Comparison of ENCODE assay signal across 2 cellular contexts in the genomic region with DNA sequence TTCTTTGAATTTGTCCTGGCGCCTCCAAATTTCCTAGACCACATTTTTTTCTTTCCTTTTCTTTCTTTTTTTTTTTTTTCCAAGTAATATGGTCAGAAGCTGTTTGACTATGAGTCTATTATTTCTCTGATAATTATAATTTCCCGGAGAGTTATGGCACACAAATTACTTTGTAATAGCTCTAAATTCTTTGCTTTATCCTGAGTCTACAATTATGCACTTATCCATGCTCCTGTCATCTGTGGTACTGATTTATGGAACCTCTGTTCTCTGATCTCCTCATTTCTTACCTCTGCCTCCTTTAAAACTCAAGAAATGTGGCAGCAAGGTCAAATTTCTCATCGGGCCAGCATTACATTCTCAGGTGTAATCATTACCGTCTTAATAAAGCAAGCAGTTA.
TF ChIP-seq lines count a peak whose summit lies in the region.

No MANE protein-coding gene starts in this region.

TF ChIP-seq in SK-N-SH, 30 proteins besides CTCF, POLR2A, EP300 and RAD21 (continued from another document):
- no peak for TF ChIP-seq ZBTB33 (IDR thresholded peaks at IDR 0.05; ENCODE audit: borderline replicate concordance, low read depth)
- no peak for TF ChIP-seq NFIC (IDR thresholded peaks at IDR 0.05; ENCODE audit: borderline replicate concordance)
- TF ChIP-seq FOSL2 (IDR thresholded peaks at IDR 0.05; ENCODE audit: borderline replicate concordance, low read depth), result no peak
- TF ChIP-seq POLR2AphosphoS5 (IDR thresholded peaks at IDR 0.05; ENCODE audit: low read depth, low read length), result no peak
- TF ChIP-seq YY1 (IDR thresholded peaks at IDR 0.05; ENCODE audit: low read depth), result no peak
- TF ChIP-seq TAF1 (IDR thresholded peaks at IDR 0.05; ENCODE audit: borderline replicate concordance, low read depth, low read length), result no peak

TF ChIP-seq in SK-N-SH treated with all-trans-retinoic acid at 6 μM for 48 hours, 23 proteins besides CTCF, POLR2A, EP300 and RAD21 (continued from another document):
- TF ChIP-seq, protein P1, sequence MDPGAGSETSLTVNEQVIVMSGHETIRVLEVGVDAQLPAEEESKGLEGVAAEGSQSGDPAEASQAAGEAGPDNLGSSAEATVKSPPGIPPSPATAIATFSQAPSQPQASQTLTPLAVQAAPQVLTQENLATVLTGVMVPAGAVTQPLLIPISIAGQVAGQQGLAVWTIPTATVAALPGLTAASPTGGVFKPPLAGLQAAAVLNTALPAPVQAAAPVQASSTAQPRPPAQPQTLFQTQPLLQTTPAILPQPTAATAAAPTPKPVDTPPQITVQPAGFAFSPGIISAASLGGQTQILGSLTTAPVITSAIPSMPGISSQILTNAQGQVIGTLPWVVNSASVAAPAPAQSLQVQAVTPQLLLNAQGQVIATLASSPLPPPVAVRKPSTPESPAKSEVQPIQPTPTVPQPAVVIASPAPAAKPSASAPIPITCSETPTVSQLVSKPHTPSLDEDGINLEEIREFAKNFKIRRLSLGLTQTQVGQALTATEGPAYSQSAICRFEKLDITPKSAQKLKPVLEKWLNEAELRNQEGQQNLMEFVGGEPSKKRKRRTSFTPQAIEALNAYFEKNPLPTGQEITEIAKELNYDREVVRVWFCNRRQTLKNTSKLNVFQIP (CRISPR knock-in tag; IDR thresholded peaks at IDR 0.05; ENCODE audit: borderline replicate concordance, low read depth), result no peak
- TF ChIP-seq TSHZ2 (CRISPR knock-in tag; IDR thresholded peaks at IDR 0.05) (no peak), ZNF70 (CRISPR knock-in tag; IDR thresholded peaks at IDR 0.05) (no peak)
TF ChIP-seq in SK-N-SH treated with all-trans-retinoic acid at 6 μM for 48 hours: peak in this region for 0.
